ENCODE assay signal across 19 cellular contexts in genomic region chr9:78463750-78464149, GRCh38.
DNase-seq lines count a peak whose midpoint lies in the region.
"Had no signal": no experiment of that assay in that cellular context is flagged by ENCODE, and none has a peak within 500 bp of the region (broad histone marks: within the 10 kb centered on the region; RNA-seq: fewer than 3 reads in every experiment).

No MANE protein-coding gene starts in this region.

- DNase-seq in DMS53 (lab: John Stamatoyannopoulos, UW) = peak; percentile 17
- no peak for DNase-seq in DMS53 treated with DMSO at 0.1 percent for 48 hours (lab: John Stamatoyannopoulos, UW; ENCODE audit: unreplicated experiment)
- DNase-seq in NCI-H2171 treated with DMSO at 0.1 percent for 48 hours (lab: John Stamatoyannopoulos, UW) = peak; percentile 38
- no peak for DNase-seq in NCI-H2171 (lab: John Stamatoyannopoulos, UW)
- peak; percentile 48 for DNase-seq in COLO668 (lab: John Stamatoyannopoulos, UW; ENCODE audit: unreplicated experiment)
- DNase-seq in cerebellar nuclear complex (lab: John Stamatoyannopoulos, UW) = no peak
- DNase-seq: ACHN; AML-193; BE2C; Calu3; CD4-positive, alpha-beta T cell; CD8-positive, alpha-beta memory T cell; COR-L47; DMS79; EL; GDM1; GM23248; H7; HCEC 1CT had no signal

Comparison
In these comparisons a context has a peak if more than half of its experiments do, and no peak if none do; other contexts are left out.
1. DNase-seq: peak in DMS53 (single experiment), NCI-H2171 treated with DMSO at 0.1 percent for 48 hours (single experiment) and COLO668 (single experiment); none in DMS53 treated with DMSO at 0.1 percent for 48 hours (single experiment), NCI-H2171 (single experiment) and cerebellar nuclear complex (0 of 2).